15 cellular contexts compared by ENCODE assay signal in genomic region chr1:95278173-95278988, GRCh38.
DNase-seq lines count a peak whose midpoint lies in the region; ATAC-seq lines count a peak whose summit lies in the region.
"Had no signal": no experiment of that assay in that cellular context is flagged by ENCODE, and none has a peak within 500 bp of the region (broad histone marks: within the 10 kb centered on the region; RNA-seq: fewer than 3 reads in every experiment).

No MANE protein-coding gene starts in this region.

- ATAC-seq in GM18502 (IDR thresholded peaks at IDR 0.05; ENCODE audit: poor library complexity, unreplicated experiment) (peak; percentile 92), GM19463 (IDR thresholded peaks at IDR 0.05; ENCODE audit: unreplicated experiment) (peak; percentile 76), HG02884 (IDR thresholded peaks at IDR 0.05; ENCODE audit: unreplicated experiment) (peak; percentile 68)
- ATAC-seq: mucosa of descending colon had no signal

- no peaks in the 10 kb centered on the region for H3K36me3 ChIP-seq in HAP-1 (replicated peaks)
- H3K36me3 ChIP-seq: vagina had no signal

- in situ Hi-C loops in HAP-1 (cut with MboI; ENCODE audit: low sequenced_read_pairs) = no loop called here

- DNase-seq in NAMALWA (ENCODE audit: low spot score) (peak; percentile 68), activated T-cell treated with anti-CD3 and anti-CD28 coated beads for 4 hours (no peak), dedifferentiated amniotic fluid mesenchymal stem cell (ENCODE audit: extremely low spot score) (no peak), iPS-NIHi11 (ENCODE audit: low spot score) (no peak), HAP-1 (ENCODE audit: low spot score in 2 of 2) (no peak)
- DNase-seq: activated T-cell treated with anti-CD3 and anti-CD28 coated beads, Interleukin-2, amount 50 U/mL, for 1 hour; aorta; mucosa of descending colon; NCI-H1092; SIG-M5; stimulated activated CD8-positive, alpha-beta memory T cell treated with anti-CD3 and anti-CD28 coated beads, Interleukin-4, amount 100 ng/mL, for 48 hours had no signal

- no peaks in the 10 kb centered on the region for H3K9me3 ChIP-seq in HAP-1
- H3K9me3 ChIP-seq: mucosa of descending colon, vagina had no signal

- H3K4me1 ChIP-seq in HAP-1 = peaks cover 39% of the 10 kb centered on the region
- H3K4me1 ChIP-seq: vagina had no signal

- no peaks in the 10 kb centered on the region for H3K27me3 ChIP-seq in HAP-1 (ENCODE audit: low read depth)
- H3K27me3 ChIP-seq: vagina had no signal

- H3K4me3 ChIP-seq in HAP-1 = no peak overlapping the region
- H3K4me3 ChIP-seq: mucosa of descending colon, vagina had no signal
